Comparison of ENCODE assay signal across 38 cellular contexts in genomic region chr4:124833831-124834505, GRCh38.
"Had no signal": no experiment of that assay in that cellular context is flagged by ENCODE, and none has a peak within 500 bp of the region (broad histone marks: within the 10 kb centered on the region; RNA-seq: fewer than 3 reads in every experiment).

No MANE protein-coding gene starts in this region.

- H3K36me3 Mint-ChIP-seq: activated CD8-positive, alpha-beta memory T cell treated with anti-CD3 and anti-CD28 coated beads, Interleukin-2, amount 10 ng/mL, durations not matched to agents 7 days and 5 days; activated naive CD4-positive, alpha-beta T cell treated with anti-CD3 and anti-CD28 coated beads, Interleukin-2, amount 10 ng/mL, durations not matched to agents 7 days and 5 days; activated naive CD4-positive, alpha-beta T cell treated with anti-CD3 and anti-CD28 coated beads, Interleukin-2, amount 50 U/mL, for 24 hours; activated naive CD8-positive, alpha-beta T cell; activated naive CD8-positive, alpha-beta T cell treated with anti-CD3 and anti-CD28 coated beads, Interleukin-2, amount 10 ng/mL, durations not matched to agents 7 days and 5 days had no signal

- H3K4me1 Mint-ChIP-seq: activated CD4-positive, alpha-beta memory T cell treated with anti-CD3 and anti-CD28 coated beads, Interleukin-2, amount 10 ng/mL, durations not matched to agents 7 days and 5 days; activated CD4-positive, alpha-beta T cell treated with anti-CD3 and anti-CD28 coated beads for 36 hours; activated CD4-positive, alpha-beta T cell treated with anti-CD3 and anti-CD28 coated beads, Interleukin-2, amount 10 ng/mL, durations not matched to agents 7 days and 5 days; activated CD8-positive, alpha-beta memory T cell treated with anti-CD3 and anti-CD28 coated beads, Interleukin-2, amount 10 ng/mL, durations not matched to agents 7 days and 5 days; activated naive CD4-positive, alpha-beta T cell treated with anti-CD3 and anti-CD28 coated beads, Interleukin-2, amount 10 ng/mL, durations not matched to agents 7 days and 5 days; activated naive CD4-positive, alpha-beta T cell treated with anti-CD3 and anti-CD28 coated beads, Interleukin-2, amount 50 U/mL, for 24 hours; activated naive CD8-positive, alpha-beta T cell treated with anti-CD3 and anti-CD28 coated beads, Interleukin-2, amount 10 ng/mL, durations not matched to agents 7 days and 5 days; activated naive CD8-positive, alpha-beta T cell treated with anti-CD3 and anti-CD28 coated beads, Interleukin-2, amount 50 U/mL, for 24 hours; central memory CD8-positive, alpha-beta T cell; WTC11 had no signal

- H3K4me3 ChIP-seq: ascending aorta, cardiac muscle cell had no signal

- H3K27ac Mint-ChIP-seq: activated CD4-positive, alpha-beta memory T cell treated with anti-CD3 and anti-CD28 coated beads, Interleukin-2, amount 10 ng/mL, durations not matched to agents 7 days and 5 days; activated CD4-positive, alpha-beta T cell treated with anti-CD3 and anti-CD28 coated beads for 36 hours; activated CD4-positive, alpha-beta T cell treated with anti-CD3 and anti-CD28 coated beads, Interleukin-2, amount 10 ng/mL, durations not matched to agents 7 days and 5 days; activated CD8-positive, alpha-beta memory T cell treated with anti-CD3 and anti-CD28 coated beads, Interleukin-2, amount 10 ng/mL, durations not matched to agents 7 days and 5 days; activated CD8-positive, alpha-beta T cell treated with anti-CD3 and anti-CD28 coated beads, Interleukin-2, amount 10 ng/mL, durations not matched to agents 7 days and 5 days; activated naive CD4-positive, alpha-beta T cell treated with anti-CD3 and anti-CD28 coated beads, Interleukin-2, amount 10 ng/mL, durations not matched to agents 7 days and 5 days; activated naive CD4-positive, alpha-beta T cell treated with anti-CD3 and anti-CD28 coated beads, Interleukin-2, amount 50 U/mL, for 24 hours; activated naive CD8-positive, alpha-beta T cell; activated naive CD8-positive, alpha-beta T cell treated with anti-CD3 and anti-CD28 coated beads, Interleukin-2, amount 10 ng/mL, durations not matched to agents 7 days and 5 days; activated naive CD8-positive, alpha-beta T cell treated with anti-CD3 and anti-CD28 coated beads, Interleukin-2, amount 50 U/mL, for 24 hours; activated T-cell treated with anti-CD3 and anti-CD28 coated beads, Interleukin-2, amount 50 U/mL, for 24 hours; activated T-helper 2 cell treated with anti-CD3 and anti-CD28 coated beads, Interferon-gamma antibody, Interleukin-2, Interleukin-4, amounts not matched to agents 10 μg/mL and 5 μg/mL and 100 μg/mL, durations not matched to agents 14 hours and 24 hours and 36 hours; brain; T-helper 1 cell treated with Interleukin-12 subunit alpha and Interleukin-12 subunit beta and Interleukin-4 antibody, amounts not matched to agents 30 μg/mL and 1 μg/mL, for 36 hours; T-helper 2 cell treated with Interferon-gamma antibody and Interleukin-4, amounts not matched to agents 5 μg/mL and 100 μg/mL, for 36 hours; WTC11 had no signal

- H3K27me3 Mint-ChIP-seq: activated CD4-positive, alpha-beta memory T cell treated with anti-CD3 and anti-CD28 coated beads, Interleukin-2, amount 10 ng/mL, durations not matched to agents 7 days and 5 days; activated CD4-positive, alpha-beta T cell treated with anti-CD3 and anti-CD28 coated beads for 36 hours; activated CD4-positive, alpha-beta T cell treated with anti-CD3 and anti-CD28 coated beads, Interleukin-2, amount 10 ng/mL, durations not matched to agents 7 days and 5 days; activated CD8-positive, alpha-beta memory T cell treated with anti-CD3 and anti-CD28 coated beads, Interleukin-2, amount 10 ng/mL, durations not matched to agents 7 days and 5 days; activated naive CD4-positive, alpha-beta T cell treated with anti-CD3 and anti-CD28 coated beads, Interleukin-2, amount 10 ng/mL, durations not matched to agents 7 days and 5 days; activated naive CD4-positive, alpha-beta T cell treated with anti-CD3 and anti-CD28 coated beads, Interleukin-2, amount 50 U/mL, for 24 hours; activated naive CD8-positive, alpha-beta T cell treated with anti-CD3 and anti-CD28 coated beads, Interleukin-2, amount 10 ng/mL, durations not matched to agents 7 days and 5 days; activated naive CD8-positive, alpha-beta T cell treated with anti-CD3 and anti-CD28 coated beads, Interleukin-2, amount 50 U/mL, for 24 hours; activated T-cell treated with anti-CD3 and anti-CD28 coated beads, Interleukin-2, amount 50 U/mL, for 24 hours; central memory CD8-positive, alpha-beta T cell had no signal

- H3K36me3 ChIP-seq: ascending aorta, cardiac muscle cell had no signal

- H3K9me3 Mint-ChIP-seq: activated naive CD8-positive, alpha-beta T cell treated with anti-CD3 and anti-CD28 coated beads, Interleukin-2, amount 10 ng/mL, durations not matched to agents 7 days and 5 days had no signal

- ATAC-seq: activated CD4-positive, alpha-beta T cell treated with anti-CD3 and anti-CD28 coated beads for 36 hours; activated CD4-positive, CD25-positive, alpha-beta regulatory T cell treated with anti-CD3 and anti-CD28 coated beads, Interleukin-2, amount 50 U/mL, for 24 hours; activated CD8-positive, alpha-beta memory T cell treated with anti-CD3 and anti-CD28 coated beads, Interleukin-2, amount 10 ng/mL, durations not matched to agents 7 days and 5 days; activated CD8-positive, alpha-beta T cell treated with anti-CD3 and anti-CD28 coated beads, Interleukin-2, amount 10 ng/mL, durations not matched to agents 7 days and 5 days; activated naive CD8-positive, alpha-beta T cell treated with anti-CD3 and anti-CD28 coated beads, Interleukin-2, amount 50 U/mL, for 24 hours; WTC11 had no signal

- H3K27ac ChIP-seq: ascending aorta, cardiac muscle cell, VCaP had no signal

- H3K4me3 Mint-ChIP-seq: activated CD4-positive, alpha-beta memory T cell treated with anti-CD3 and anti-CD28 coated beads, Interleukin-2, amount 10 ng/mL, durations not matched to agents 7 days and 5 days; activated CD4-positive, alpha-beta T cell treated with anti-CD3 and anti-CD28 coated beads for 36 hours; activated CD4-positive, alpha-beta T cell treated with anti-CD3 and anti-CD28 coated beads, Interleukin-2, amount 10 ng/mL, durations not matched to agents 7 days and 5 days; activated CD8-positive, alpha-beta memory T cell treated with anti-CD3 and anti-CD28 coated beads, Interleukin-2, amount 10 ng/mL, durations not matched to agents 7 days and 5 days; activated CD8-positive, alpha-beta T cell treated with anti-CD3 and anti-CD28 coated beads, Interleukin-2, amount 10 ng/mL, durations not matched to agents 7 days and 5 days; activated naive CD4-positive, alpha-beta T cell treated with anti-CD3 and anti-CD28 coated beads, Interleukin-2, amount 10 ng/mL, durations not matched to agents 7 days and 5 days; activated naive CD4-positive, alpha-beta T cell treated with anti-CD3 and anti-CD28 coated beads, Interleukin-2, amount 50 U/mL, for 24 hours; activated naive CD8-positive, alpha-beta T cell; activated naive CD8-positive, alpha-beta T cell treated with anti-CD3 and anti-CD28 coated beads, Interleukin-2, amount 10 ng/mL, durations not matched to agents 7 days and 5 days; activated naive CD8-positive, alpha-beta T cell treated with anti-CD3 and anti-CD28 coated beads, Interleukin-2, amount 50 U/mL, for 24 hours; activated T-cell treated with anti-CD3 and anti-CD28 coated beads, Interleukin-2, amount 50 U/mL, for 24 hours; brain; central memory CD8-positive, alpha-beta T cell; T-helper 1 cell treated with Interleukin-12 subunit alpha and Interleukin-12 subunit beta and Interleukin-4 antibody, amounts not matched to agents 30 μg/mL and 1 μg/mL, for 36 hours; T-helper 2 cell treated with Interferon-gamma antibody and Interleukin-4, amounts not matched to agents 5 μg/mL and 100 μg/mL, for 36 hours; WTC11 had no signal

- DNase-seq: activated CD4-positive, alpha-beta memory T cell treated with anti-CD3 and anti-CD28 coated beads, Interleukin-2, amount 10 ng/mL, durations not matched to agents 7 days and 5 days; activated CD4-positive, alpha-beta T cell treated with anti-CD3 and anti-CD28 coated beads for 1 hour; activated CD4-positive, alpha-beta T cell treated with anti-CD3 and anti-CD28 coated beads for 36 hours; activated CD4-positive, alpha-beta T cell treated with anti-CD3 and anti-CD28 coated beads for 48 hours; activated CD4-positive, alpha-beta T cell treated with anti-CD3 and anti-CD28 coated beads, Interleukin-2, amount 10 ng/mL, durations not matched to agents 7 days and 5 days; activated CD4-positive, alpha-beta T cell treated with anti-CD3 and anti-CD28 coated beads, Interleukin-2, amount 50 U/mL, for 48 hours; activated CD4-positive, CD25-positive, alpha-beta regulatory T cell; activated CD8-positive, alpha-beta memory T cell treated with anti-CD3 and anti-CD28 coated beads for 24 hours; activated CD8-positive, alpha-beta memory T cell treated with anti-CD3 and anti-CD28 coated beads, Interleukin-2, amount 10 ng/mL, durations not matched to agents 7 days and 5 days; activated CD8-positive, alpha-beta memory T cell treated with anti-CD3 and anti-CD28 coated beads, Interleukin-2, amount 50 U/mL, for 48 hours; activated CD8-positive, alpha-beta T cell treated with anti-CD3 and anti-CD28 coated beads, Interleukin-2, amount 10 ng/mL, durations not matched to agents 7 days and 5 days; activated effector memory CD4-positive, alpha-beta T cell treated with Interleukin-2 at 50 U/mL for 16 hours; activated gamma-delta T cell; activated naive CD4-positive, alpha-beta T cell treated with anti-CD3 and anti-CD28 coated beads, Interleukin-2, amount 10 ng/mL, durations not matched to agents 7 days and 5 days; activated naive CD4-positive, alpha-beta T cell treated with Interleukin-2 at 50 U/mL for 16 hours; activated naive CD8-positive, alpha-beta T cell treated with anti-CD3 and anti-CD28 coated beads, Interleukin-2, amount 10 ng/mL, durations not matched to agents 7 days and 5 days; activated naive CD8-positive, alpha-beta T cell treated with anti-CD3 and anti-CD28 coated beads, Interleukin-2, amount 50 U/mL, for 24 hours; activated T-cell treated with anti-CD3 and anti-CD28 coated beads, Interleukin-2, amount 50 U/mL, for 24 hours; activated T-cell treated with anti-CD3 and anti-CD28 coated beads, Interleukin-2, amount 50 U/mL, for 48 hours; amygdala; anterior cingulate cortex; caudate nucleus; cerebellar nuclear complex; T-helper 1 cell; T-helper 2 cell; T-helper 9 cell had no signal

- H3K27me3 ChIP-seq: ascending aorta, cardiac muscle cell had no signal
